In genomic region chr1:22778842-22779520, GRCh38 we compare ENCODE assay signal across 1 cellular context.
TF ChIP-seq lines count a peak whose summit lies in the region.

No MANE protein-coding gene starts in this region.

TF ChIP-seq in IMR-90, 13 proteins besides CTCF, POLR2A, EP300 and RAD21 (continued from another document):
- TF ChIP-seq, protein P1, sequence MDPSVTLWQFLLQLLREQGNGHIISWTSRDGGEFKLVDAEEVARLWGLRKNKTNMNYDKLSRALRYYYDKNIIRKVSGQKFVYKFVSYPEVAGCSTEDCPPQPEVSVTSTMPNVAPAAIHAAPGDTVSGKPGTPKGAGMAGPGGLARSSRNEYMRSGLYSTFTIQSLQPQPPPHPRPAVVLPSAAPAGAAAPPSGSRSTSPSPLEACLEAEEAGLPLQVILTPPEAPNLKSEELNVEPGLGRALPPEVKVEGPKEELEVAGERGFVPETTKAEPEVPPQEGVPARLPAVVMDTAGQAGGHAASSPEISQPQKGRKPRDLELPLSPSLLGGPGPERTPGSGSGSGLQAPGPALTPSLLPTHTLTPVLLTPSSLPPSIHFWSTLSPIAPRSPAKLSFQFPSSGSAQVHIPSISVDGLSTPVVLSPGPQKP (IDR thresholded peaks at IDR 0.05; ENCODE audit: borderline replicate concordance, low read depth, low read length): no peak
- TF ChIP-seq CEBPB (IDR thresholded peaks at IDR 0.05; ENCODE audit: low read depth, low read length) (no peak), RFX5 (IDR thresholded peaks at IDR 0.05; ENCODE audit: low read depth, low read length) (no peak), RCOR1 (IDR thresholded peaks at IDR 0.05; ENCODE audit: insufficient replicate concordance, low read length) (no peak)
